In genomic region chr1:11749203-11749689, GRCh38 we compare ENCODE assay signal across 6 cellular contexts.
DNase-seq lines count a peak whose midpoint lies in the region; ATAC-seq and TF ChIP-seq lines count a peak whose summit lies in the region.

No MANE protein-coding gene starts in this region.

- H3K4me1 Mint-ChIP-seq in activated naive CD4-positive, alpha-beta T cell treated with anti-CD3 and anti-CD28 coated beads, Interleukin-2, amount 10 ng/mL, durations not matched to agents 7 days and 5 days, result peaks cover 34% of the 10 kb centered on the region

- peaks cover 15% of the 10 kb centered on the region for H3K36me3 Mint-ChIP-seq in activated naive CD4-positive, alpha-beta T cell treated with anti-CD3 and anti-CD28 coated beads, Interleukin-2, amount 10 ng/mL, durations not matched to agents 7 days and 5 days

- POLR2A ChIA-PET in GM10248 (lab: Yijun Ruan, JAX), result no interaction called here

- peak; percentile 78 for DNase-seq in GM10248 (ENCODE audit: extremely low spot score)
- DNase-seq in NCI-H1105 (lab: John Stamatoyannopoulos, UW), result peak; percentile 2
- peak; percentile 83 for DNase-seq in activated naive CD4-positive, alpha-beta T cell treated with anti-CD3 and anti-CD28 coated beads, Interleukin-2, amount 10 ng/mL, durations not matched to agents 7 days and 5 days
- DNase-seq in midbrain (lab: John Stamatoyannopoulos, UW), result peak; percentile 10
- DNase-seq in NCI-H1694 treated with DMSO at 0.1 percent for 48 hours (lab: John Stamatoyannopoulos, UW), result no peak

- no peaks in the 10 kb centered on the region for H3K9me3 Mint-ChIP-seq in activated naive CD4-positive, alpha-beta T cell treated with anti-CD3 and anti-CD28 coated beads, Interleukin-2, amount 10 ng/mL, durations not matched to agents 7 days and 5 days

- no peak overlapping the region for H3K27ac Mint-ChIP-seq in activated naive CD4-positive, alpha-beta T cell treated with anti-CD3 and anti-CD28 coated beads, Interleukin-2, amount 10 ng/mL, durations not matched to agents 7 days and 5 days

- TF ChIP-seq CTCF in GM10248 (IDR thresholded peaks at IDR 0.05; ENCODE audit: control extremely low read depth, extremely low read depth, low read depth, missing control alignments), result peak; percentile 23

- H3K4me3 Mint-ChIP-seq in activated naive CD4-positive, alpha-beta T cell treated with anti-CD3 and anti-CD28 coated beads, Interleukin-2, amount 10 ng/mL, durations not matched to agents 7 days and 5 days, result no peak overlapping the region

- CTCF ChIA-PET in GM10248 (lab: Yijun Ruan, JAX), result interaction anchor here (0.7 to 1.5 kb wide), 4 partner anchors 10 to 99 kb away, joined by 4 to 7 read pairs (median 5); no protein-coding TSS in a partner anchor
- CTCF ChIA-PET in activated naive CD4-positive, alpha-beta T cell treated with anti-CD3 and anti-CD28 coated beads, Interleukin-2, amount 10 ng/mL, durations not matched to agents 7 days and 5 days (lab: Charles Lee), result interaction anchor here (0.7 to 2.3 kb wide), 8 partner anchors 11 to 711 kb away, joined by 3 to 13 read pairs (median 4); partner anchors contain the start of gene FBXO6

- H3K27me3 Mint-ChIP-seq in activated naive CD4-positive, alpha-beta T cell treated with anti-CD3 and anti-CD28 coated beads, Interleukin-2, amount 10 ng/mL, durations not matched to agents 7 days and 5 days, result peaks cover 7% of the 10 kb centered on the region

- no peak for ATAC-seq in HG02840 (IDR thresholded peaks at IDR 0.05; ENCODE audit: low FRiP score, unreplicated experiment)
